11 cellular contexts compared by ENCODE assay signal in the genomic region with DNA sequence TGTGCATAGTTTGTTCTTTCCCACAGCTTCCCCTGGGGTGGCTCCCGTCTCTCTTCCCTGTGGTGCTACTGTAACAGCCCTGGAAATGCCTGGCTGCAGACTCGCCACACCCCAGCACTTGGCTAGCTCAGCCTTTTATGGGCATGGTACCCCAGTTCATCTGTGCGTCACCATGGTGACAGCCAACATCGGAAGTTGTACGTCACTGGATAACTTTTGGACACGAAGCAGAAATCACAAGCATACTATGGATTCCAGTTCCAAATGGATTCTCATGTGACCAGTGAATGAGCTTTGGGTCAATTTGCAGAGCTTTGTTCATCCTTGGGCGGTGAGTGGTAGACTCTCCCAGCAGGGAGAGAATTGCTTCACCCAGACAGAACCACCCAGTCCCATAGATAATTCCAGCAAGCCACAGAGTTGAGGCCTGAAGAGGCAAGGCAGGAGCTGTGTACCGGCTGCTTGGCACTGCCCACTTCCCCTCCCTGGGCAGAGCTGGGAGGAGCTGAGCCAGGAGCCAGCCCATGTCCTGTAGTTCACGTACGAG. TPM values are rescaled to one million over a fixed set of nuclear protein-coding genes. Genes with fewer than 3 reads are reported as not detected.
DNase-seq lines count a peak whose midpoint lies in the region; ATAC-seq and TF ChIP-seq lines count a peak whose summit lies in the region.
"Had no signal": no experiment of that assay in that cellular context is flagged by ENCODE, and none has a peak within 500 bp of the region (broad histone marks: within the 10 kb centered on the region; RNA-seq: fewer than 3 reads in every experiment).

No MANE protein-coding gene starts in this region.

- TF ChIP-seq CTCF in sigmoid colon (IDR thresholded peaks at IDR 0.05) = no peak
- no peak for TF ChIP-seq CTCF in GM13976 (IDR thresholded peaks at IDR 0.05; ENCODE audit: borderline replicate concordance, control extremely low read depth, extremely low read depth, insufficient read depth, missing control alignments)

- intact Hi-C loops in sigmoid colon (cut with DNase I) = no loop called here

- DNase-seq in iris pigment epithelial cell (ENCODE audit: low read depth) (peak; percentile 54), sigmoid colon (peak; percentile 90), GM13976 (ENCODE audit: low spot score) (no peak), NCI-H2029 treated with DMSO at 0.1 percent for 48 hours (lab: John Stamatoyannopoulos, UW) (no peak), SHP77 treated with DMSO at 0.1 percent for 48 hours (lab: John Stamatoyannopoulos, UW) (no peak)
- DNase-seq: activated B cell treated with CpG ODN at 0.5 μM for 24 hours; activated naive CD4-positive, alpha-beta T cell treated with Interleukin-2 at 50 U/mL for 16 hours; stimulated activated naive CD8-positive, alpha-beta T cell treated with anti-CD3 and anti-CD28 coated beads, Interleukin-15, Interleukin-2, amounts not matched to agents 100 U/mL and 50 U/mL, for 24 hours had no signal

- H3K4me3 ChIP-seq in BLaER1 = no peak overlapping the region
- no peak overlapping the region for H3K4me3 ChIP-seq in sigmoid colon

- TF ChIP-seq POLR2A in sigmoid colon (IDR thresholded peaks at IDR 0.05) = no peak

- peak in 3 of 4 donors; percentile 47 to 94 (median 94) for TF ChIP-seq EP300 in sigmoid colon (IDR thresholded peaks at IDR 0.05)

- H3K27me3 ChIP-seq in BLaER1 (no peaks in the 10 kb centered on the region), sigmoid colon (no peaks in the 10 kb centered on the region)

- ATAC-seq in GM21529 (IDR thresholded peaks at IDR 0.05; ENCODE audit: unreplicated experiment) = no peak
- ATAC-seq: stimulated activated naive CD8-positive, alpha-beta T cell treated with anti-CD3 and anti-CD28 coated beads, Interleukin-15, Interleukin-2, amounts not matched to agents 100 U/mL and 50 U/mL, for 24 hours had no signal

- H4K20me1 ChIP-seq in BLaER1 = no peaks in the 10 kb centered on the region

- H3K27ac ChIP-seq in BLaER1 = no peak overlapping the region
- H3K27ac ChIP-seq in cingulate gyrus (ENCODE audit: low read depth, low read length) = peak overlapping the region; percentile 71
- peak overlapping the region; percentile 85 to 100 (median 90) for H3K27ac ChIP-seq in sigmoid colon

- H3K4me1 ChIP-seq in BLaER1 = peaks cover 32% of the 10 kb centered on the region
- peaks cover 0 to 75% (median 71%) of the 10 kb centered on the region in 4 donors for H3K4me1 ChIP-seq in sigmoid colon

- H3K4me2 ChIP-seq in BLaER1 = peak overlapping the region; percentile 57

- in situ Hi-C loops in GM13976 (cut with MboI; ENCODE audit: low sequenced_read_pairs, unreplicated experiment) = no loop called here

- WGBS in sigmoid colon, 2 donors = 53 to 58% methylated on average over 10 of the region's 10 CpGs

- H3K36me3 ChIP-seq in BLaER1 (no peaks in the 10 kb centered on the region), sigmoid colon (peaks cover 0 to 20% (median 6%) of the 10 kb centered on the region in 4 donors)

- H3K9me3 ChIP-seq in BLaER1 (no peaks in the 10 kb centered on the region), sigmoid colon (no peaks in the 10 kb centered on the region)

- H3K9ac ChIP-seq in BLaER1 = no peak overlapping the region

RNA-seq across cellular contexts. Expression of a gene that starts 54.4 kb away (rescaled TPM):
- total RNA-seq in sigmoid colon = 1,000 to 10,000 TPM in 1 of 4 donors, 100 to 1,000 TPM in 3; 306 to 1,039 (median 489) TPM
- polyA plus RNA-seq in sigmoid colon = 10 to 100 TPM; 24.0 to 83.5 (median 25.2) TPM
- total RNA-seq: activated B cell treated with CpG ODN at 0.5 μM for 24 hours had no signal

RNA-seq across cellular contexts. Expression of a gene that starts 54.5 kb away (rescaled TPM):
- 100 to 1,000 TPM; 235 to 598 (median 350) TPM for total RNA-seq in sigmoid colon
- 10 to 100 TPM in 2 of 3 donors, 1 to 10 TPM in 1; 9.2 to 60.5 (median 10.8) TPM for polyA plus RNA-seq in sigmoid colon
- total RNA-seq: activated B cell treated with CpG ODN at 0.5 μM for 24 hours had no signal

Comparison
In these comparisons a context has a peak if more than half of its experiments do, and no peak if none do; other contexts are left out.
1. DNase-seq: peak in iris pigment epithelial cell (single experiment) and sigmoid colon (single experiment); none in GM13976 (single experiment), NCI-H2029 treated with DMSO at 0.1 percent for 48 hours (single experiment) and SHP77 treated with DMSO at 0.1 percent for 48 hours (single experiment).